In the genomic region with DNA sequence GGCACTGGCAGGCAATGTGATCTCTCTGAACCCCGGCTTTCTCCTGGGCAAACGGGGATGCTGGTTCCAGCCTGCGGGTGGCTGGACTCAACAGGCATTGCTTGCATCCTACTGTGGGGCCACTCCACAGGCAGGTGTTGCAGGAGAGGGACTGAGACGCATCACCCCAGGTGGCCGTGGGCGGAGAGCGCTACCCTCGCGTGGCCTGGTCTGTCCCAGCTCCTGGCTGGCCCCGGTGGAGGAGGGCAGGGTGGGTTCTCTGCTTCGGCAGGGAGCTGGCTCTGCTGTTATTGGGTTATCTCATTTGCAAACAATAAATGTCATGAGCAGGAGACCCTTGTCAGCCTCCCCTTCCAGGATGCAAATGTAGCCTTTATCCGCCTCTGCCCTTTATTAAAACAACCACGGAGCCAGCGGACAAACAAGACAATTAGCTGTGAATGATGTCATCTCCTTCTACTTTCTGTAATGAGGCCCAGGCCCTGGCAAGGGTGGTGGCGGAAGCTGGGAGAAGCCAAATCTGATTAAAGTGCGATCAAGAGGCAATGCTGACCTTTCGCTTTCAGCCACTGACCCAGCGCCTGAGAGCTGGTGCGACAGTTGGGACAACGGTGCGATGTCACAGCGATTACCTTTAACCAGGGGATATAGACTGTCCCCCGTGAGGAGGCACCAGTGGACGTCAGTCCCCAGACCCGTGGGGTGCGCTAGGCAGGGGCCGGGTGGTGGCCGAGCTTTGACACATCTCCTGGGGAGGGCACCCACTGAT, we compare ENCODE assay signal across 15 cellular contexts.
DNase-seq lines count a peak whose midpoint lies in the region; ATAC-seq lines count a peak whose summit lies in the region.
"Had no signal": no experiment of that assay in that cellular context is flagged by ENCODE, and none has a peak within 500 bp of the region (broad histone marks: within the 10 kb centered on the region; RNA-seq: fewer than 3 reads in every experiment).

No MANE protein-coding gene starts in this region.

- DNase-seq in NCI-H510A treated with DMSO at 0.1 percent for 48 hours (lab: John Stamatoyannopoulos, UW), result peak; percentile 29
- DNase-seq in NCI-H510A (lab: John Stamatoyannopoulos, UW), result no peak
- DNase-seq in NCI-H82 treated with DMSO at 0.1 percent for 48 hours (lab: John Stamatoyannopoulos, UW; ENCODE audit: unreplicated experiment), result peak; percentile 12
- peak; percentile 50 for DNase-seq in Right ventricle myocardium superior
- peak; percentile 80 for DNase-seq in posterior vena cava (ENCODE audit: low spot score)
- no peak for DNase-seq in OCI-M2 (lab: John Stamatoyannopoulos, UW; ENCODE audit: unreplicated experiment)
- no peak for DNase-seq in T-cell
- DNase-seq: erythroblast, GDM1, GOT3, MM.1S, small intestine, SW 1271 had no signal

- H3K4me1 Mint-ChIP-seq in T-cell, result peaks cover 0 to 5% (median 0%) of the 10 kb centered on the region in 3 donors

- CTCF ChIA-PET in T-cell (lab: Charles Lee), result no interaction called here

- H3K27me3 Mint-ChIP-seq in T-cell, result peaks cover 0 to 9% of the 10 kb centered on the region in 2 donors

- H3K27ac Mint-ChIP-seq in T-cell, result no peak overlapping the region
- H3K27ac Mint-ChIP-seq: type B pancreatic cell had no signal

- POLR2A ChIA-PET in T-cell (lab: Charles Lee), result no interaction called here

- ATAC-seq in Right ventricle myocardium superior (ENCODE audit: poor library complexity) (no peak), HG02571 (IDR thresholded peaks at IDR 0.05; ENCODE audit: unreplicated experiment) (no peak), T-cell (replicated peaks in 1 of 4) (no peak)

- no peaks in the 10 kb centered on the region for H3K36me3 Mint-ChIP-seq in T-cell
- H3K36me3 Mint-ChIP-seq: type B pancreatic cell had no signal

- intact Hi-C loops in Right ventricle myocardium superior (cut with DNase I) (no loop called here), posterior vena cava (cut with DNase I) (loop anchor here in 1 of 2 donors (1.0 kb wide), 1 partner anchor 33 kb away; no protein-coding TSS in a partner anchor)

- H3K9me3 Mint-ChIP-seq in T-cell, result no peaks in the 10 kb centered on the region
- H3K9me3 Mint-ChIP-seq: type B pancreatic cell had no signal

- no peak overlapping the region for H3K4me3 Mint-ChIP-seq in T-cell
- H3K4me3 Mint-ChIP-seq: type B pancreatic cell had no signal

Comparison
In these comparisons a context has a peak if more than half of its experiments do, and no peak if none do; other contexts are left out.
1. DNase-seq: peak in NCI-H510A treated with DMSO at 0.1 percent for 48 hours (single experiment), NCI-H82 treated with DMSO at 0.1 percent for 48 hours (single experiment), Right ventricle myocardium superior (single experiment) and posterior vena cava (single experiment); none in NCI-H510A (single experiment), OCI-M2 (single experiment) and T-cell (0 of 34).